8 cellular contexts compared by ENCODE assay signal in the genomic region with DNA sequence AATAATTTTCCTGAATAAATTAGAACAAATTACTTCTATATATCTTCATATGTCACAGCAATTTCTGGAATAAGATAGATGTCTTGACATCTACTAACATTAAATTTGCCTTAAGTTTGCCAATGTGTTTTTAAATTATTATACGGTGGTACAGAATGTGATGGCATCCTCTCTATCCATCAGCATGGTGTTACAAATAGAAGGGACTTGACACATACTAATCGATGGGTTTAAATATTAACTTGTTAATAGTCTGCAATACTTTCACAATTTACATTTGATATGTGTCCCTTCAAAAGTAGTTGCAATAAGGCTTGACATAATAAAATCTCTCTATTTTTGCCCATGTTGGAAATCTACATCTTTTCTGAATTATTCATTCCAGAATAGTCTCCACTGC.
"Had no signal": no experiment of that assay in that cellular context is flagged by ENCODE, and none has a peak within 500 bp of the region (broad histone marks: within the 10 kb centered on the region; RNA-seq: fewer than 3 reads in every experiment).

No MANE protein-coding gene starts in this region.

- H3K4me3 Mint-ChIP-seq: IgD-negative memory B cell had no signal

- H3K4me1 Mint-ChIP-seq: IgD-negative memory B cell had no signal

- H3K4me2 ChIP-seq: KMS-11 had no signal

- H3K27me3 Mint-ChIP-seq: IgD-negative memory B cell had no signal

- H3K36me3 Mint-ChIP-seq: IgD-negative memory B cell had no signal

- H3K9ac ChIP-seq: KMS-11 had no signal

- DNase-seq: IMR-90, KBM-7, KG1 had no signal

- H3K27ac Mint-ChIP-seq: IgD-negative memory B cell had no signal

- FAIRE-seq: HTR-8/SVneo, K562 had no signal

- H3K9me3 Mint-ChIP-seq: IgD-negative memory B cell had no signal

- H3K27ac ChIP-seq: HL-60, KMS-11 had no signal

- H3K4me3 ChIP-seq: K562 had no signal

- ATAC-seq: K562 had no signal
